In the genomic region with DNA sequence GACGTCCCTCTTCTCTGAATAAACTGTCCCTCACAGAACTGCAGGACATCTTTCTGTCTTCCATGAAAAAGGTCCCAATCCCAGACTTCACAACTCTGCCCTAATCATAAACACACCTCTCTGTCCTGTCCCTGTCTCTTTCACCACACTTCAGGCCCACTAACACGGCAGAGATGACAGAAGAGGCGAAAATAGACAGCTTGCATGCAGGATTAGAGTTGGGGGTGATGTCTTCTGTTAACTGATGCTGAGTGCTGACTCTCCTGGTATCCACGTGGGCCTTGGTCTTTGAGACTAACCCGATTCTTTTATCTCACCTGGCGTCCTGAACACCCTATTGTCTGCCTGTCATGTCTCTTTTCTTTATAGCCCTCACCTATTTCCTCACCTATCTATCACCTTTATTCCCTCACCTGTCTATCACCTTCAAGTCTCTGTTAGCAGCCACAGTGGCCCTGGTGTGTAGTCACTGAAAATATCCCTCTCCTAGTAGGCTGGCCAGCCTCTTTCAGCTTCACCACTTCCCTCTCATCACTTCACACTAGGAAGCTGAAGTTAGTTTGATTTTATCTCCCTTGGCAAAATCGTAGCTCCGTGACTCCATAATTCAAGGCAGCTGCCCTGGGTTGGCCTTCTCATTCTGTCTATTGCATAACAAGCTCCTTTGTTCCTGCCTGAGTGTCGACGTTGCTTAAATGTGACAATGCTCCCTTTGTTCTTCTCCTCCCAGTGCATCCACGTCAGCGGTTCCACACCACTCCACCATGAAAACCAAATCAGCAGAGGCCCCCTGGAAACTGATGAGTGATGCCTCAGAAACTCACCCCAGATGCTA, we compare ENCODE assay signal across 9 cellular contexts. TPM values are rescaled to one million over a fixed set of nuclear protein-coding genes. Genes with fewer than 3 reads are reported as not detected.
DNase-seq lines count a peak whose midpoint lies in the region; ATAC-seq and TF ChIP-seq lines count a peak whose summit lies in the region.
"Had no signal": no experiment of that assay in that cellular context is flagged by ENCODE, and none has a peak within 500 bp of the region (broad histone marks: within the 10 kb centered on the region; RNA-seq: fewer than 3 reads in every experiment).

No MANE protein-coding gene starts in this region.

- H3K79me2 ChIP-seq in neural progenitor cell (ENCODE audit: low read depth): no peaks in the 10 kb centered on the region

- H3K27ac Mint-ChIP-seq in neural progenitor cell: peak overlapping the region; percentile 16

- H3K4me1 ChIP-seq in neural progenitor cell (peaks cover 6% of the 10 kb centered on the region), upper lobe of right lung (no peaks in the 10 kb centered on the region)

- H3K36me3 ChIP-seq in neural progenitor cell (no peaks in the 10 kb centered on the region), upper lobe of right lung (no peaks in the 10 kb centered on the region)

- H3K27ac ChIP-seq in epithelial cell of prostate (peak overlapping the region; percentile 69), neural progenitor cell (no peak overlapping the region), upper lobe of right lung (no peak overlapping the region)

- DNase-seq in DMS153 (lab: John Stamatoyannopoulos, UW) (peak; percentile 57), NCI-H2227 treated with DMSO at 0.1 percent for 48 hours (lab: John Stamatoyannopoulos, UW) (peak; percentile 4), epithelial cell of prostate (ENCODE audit: low read depth, low spot score) (peak; percentile 93), neural progenitor cell (ENCODE audit: low spot score) (peak; percentile 33), upper lobe of right lung (no peak), AG08396 (ENCODE audit: low spot score) (no peak)
- no peak for DNase-seq in stimulated activated CD4-positive, alpha-beta T cell treated with anti-CD3 and anti-CD28 coated beads, Interleukin-4, amount 100 ng/mL, for 1 hour

- H3K4me3 ChIP-seq in neural progenitor cell (no peak overlapping the region), upper lobe of right lung (no peak overlapping the region)

- no peak for ATAC-seq in GM21390 (IDR thresholded peaks at IDR 0.05; ENCODE audit: unreplicated experiment)
- ATAC-seq in upper lobe of right lung: no peak

- intact Hi-C loops in upper lobe of right lung (cut with DNase I): no loop called here

- H3K9ac ChIP-seq in neural progenitor cell: no peak overlapping the region

- H3K27me3 ChIP-seq in neural progenitor cell (no peaks in the 10 kb centered on the region), upper lobe of right lung (peaks cover 6% of the 10 kb centered on the region)

- no peaks in the 10 kb centered on the region for H3F3A ChIP-seq in neural progenitor cell (ENCODE audit: low read depth)

- peaks cover 11% of the 10 kb centered on the region for H3K27me3 Mint-ChIP-seq in neural progenitor cell (ENCODE audit: insufficient read depth, low read depth)

- H2AFZ ChIP-seq in neural progenitor cell (replicated peaks): no peak overlapping the region

- H4K20me1 ChIP-seq in neural progenitor cell (ENCODE audit: low read depth): no peaks in the 10 kb centered on the region

- H3K9me3 ChIP-seq in neural progenitor cell (ENCODE audit: low read depth): no peaks in the 10 kb centered on the region
- H3K9me3 ChIP-seq in upper lobe of right lung: no peaks in the 10 kb centered on the region

- TF ChIP-seq CTCF in neural progenitor cell (IDR thresholded peaks at IDR 0.05) (no peak), upper lobe of right lung (IDR thresholded peaks at IDR 0.05) (no peak)

- no peaks in the 10 kb centered on the region for H3K36me3 Mint-ChIP-seq in neural progenitor cell

- peaks cover 13% of the 10 kb centered on the region for H3K4me1 Mint-ChIP-seq in neural progenitor cell

- H3K4me3 Mint-ChIP-seq in neural progenitor cell: no peak overlapping the region

- no peak overlapping the region for H3K4me2 ChIP-seq in neural progenitor cell

- H3K9me3 Mint-ChIP-seq in neural progenitor cell: no peaks in the 10 kb centered on the region

RNA-seq across cellular contexts. Expression of a gene that starts 30.6 kb away (rescaled TPM):
- total RNA-seq in neural progenitor cell (ENCODE audit: low replicate concordance) (0.06 and 0.21 TPM in 2 replicates), upper lobe of right lung (not detected)
- total RNA-seq: lung microvascular endothelial cell had no signal

Comparison
In these comparisons a context has a peak if more than half of its experiments do, and no peak if none do; other contexts are left out.
1. DNase-seq: peak in DMS153 (single experiment), NCI-H2227 treated with DMSO at 0.1 percent for 48 hours (single experiment), epithelial cell of prostate (single experiment) and neural progenitor cell (single experiment); none in upper lobe of right lung (single experiment), AG08396 (single experiment) and stimulated activated CD4-positive, alpha-beta T cell treated with anti-CD3 and anti-CD28 coated beads, Interleukin-4, amount 100 ng/mL, for 1 hour (single experiment).